In genomic region chr9:113369583-113370140, GRCh38 we compare ENCODE assay signal across 20 cellular contexts. TPM values are rescaled to one million over a fixed set of nuclear protein-coding genes. Genes with fewer than 3 reads are reported as not detected.
"Had no signal": no experiment of that assay in that cellular context is flagged by ENCODE, and none has a peak within 500 bp of the region (broad histone marks: within the 10 kb centered on the region; RNA-seq: fewer than 3 reads in every experiment).

No MANE protein-coding gene starts in this region.

- H3K36me3 ChIP-seq: brain microvascular endothelial cell, neural progenitor cell had no signal

- FAIRE-seq: endometrium, frontal cortex, urothelium cell line had no signal

- ATAC-seq: activated CD8-positive, alpha-beta T cell treated with anti-CD3 and anti-CD28 coated beads, Interleukin-2, amount 10 ng/mL, durations not matched to agents 7 days and 5 days; naive thymus-derived CD4-positive, alpha-beta T cell; stimulated activated naive CD8-positive, alpha-beta T cell treated with anti-CD3 and anti-CD28 coated beads, Interleukin-15, Interleukin-2, amounts not matched to agents 100 U/mL and 50 U/mL, for 24 hours had no signal

- H2AFZ ChIP-seq: neural progenitor cell had no signal

- DNase-seq: activated CD4-positive, alpha-beta T cell treated with anti-CD3 and anti-CD28 coated beads, Interleukin-2, amount 10 ng/mL, durations not matched to agents 24 days and 14 days; activated CD8-positive, alpha-beta T cell treated with anti-CD3 and anti-CD28 coated beads, Interleukin-2, amount 10 ng/mL, durations not matched to agents 7 days and 5 days; activated naive CD4-positive, alpha-beta T cell treated with anti-CD3 and anti-CD28 coated beads for 36 hours; activated T-cell treated with anti-CD3 and anti-CD28 coated beads, Interleukin-2, amount 50 U/mL, for 24 hours; anterior cingulate cortex; brain microvascular endothelial cell; heart right ventricle; midbrain; naive thymus-derived CD4-positive, alpha-beta T cell; stimulated activated CD4-positive, alpha-beta T cell treated with anti-CD3 and anti-CD28 coated beads, Interleukin-2, amount 100 ng/mL, for 24 hours; stimulated activated naive CD8-positive, alpha-beta T cell treated with anti-CD3 and anti-CD28 coated beads, Interleukin-15, Interleukin-2, amounts not matched to agents 100 U/mL and 50 U/mL, for 24 hours; T1000 had no signal

- H3K9ac ChIP-seq: neural progenitor cell had no signal

- H3K4me2 ChIP-seq: neural progenitor cell had no signal

- H3K27me3 ChIP-seq: brain microvascular endothelial cell, heart right ventricle, neural progenitor cell, tibial nerve had no signal

- H3K27ac ChIP-seq: brain microvascular endothelial cell, coronary artery, neural progenitor cell, tibial nerve had no signal

- H3K9me3 ChIP-seq: heart right ventricle, tibial nerve had no signal

- H3K4me1 ChIP-seq: neural progenitor cell, tibial nerve had no signal

- H3K4me3 ChIP-seq: coronary artery, heart right ventricle, neural progenitor cell, tibial nerve had no signal

RNA-seq across cellular contexts. Expression of gene BSPRY, which starts 20.3 kb away (rescaled TPM):
- total RNA-seq: lung microvascular endothelial cell, osteocyte had no signal
